ENCODE assay signal across 7 cellular contexts in the genomic region with DNA sequence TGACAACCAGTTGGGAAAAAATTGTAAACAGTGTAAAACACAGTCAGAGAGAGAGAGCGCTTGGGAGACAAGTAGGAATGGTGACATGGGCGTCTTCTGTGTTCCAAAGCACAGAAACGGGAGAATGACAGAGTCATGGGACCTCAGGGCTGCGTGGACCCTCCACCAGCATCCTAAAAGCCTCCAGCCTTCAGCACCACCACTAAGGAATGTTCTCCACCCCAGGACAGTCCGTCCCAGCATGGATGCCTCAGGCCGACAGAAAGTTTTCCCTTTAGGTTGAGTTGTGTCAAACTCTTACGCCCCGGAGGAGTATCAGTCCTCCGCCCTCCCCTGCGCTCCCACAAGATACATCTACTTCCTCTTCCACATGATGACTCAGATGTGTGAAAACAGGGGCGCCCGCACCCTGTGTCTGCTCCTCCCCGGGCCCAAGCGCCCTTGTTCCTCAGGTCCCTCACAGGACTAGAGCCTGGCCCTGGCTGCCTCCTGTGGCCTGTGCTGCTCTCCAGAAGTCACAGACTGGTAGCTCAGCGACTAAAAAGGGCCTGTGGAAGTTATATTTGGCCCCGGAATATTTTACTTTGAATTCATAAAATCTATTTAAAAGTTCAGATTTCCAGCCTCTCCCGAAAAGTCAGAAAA.
DNase-seq lines count a peak whose midpoint lies in the region; ATAC-seq and TF ChIP-seq lines count a peak whose summit lies in the region.

No MANE protein-coding gene starts in this region.

- no peaks in the 10 kb centered on the region for H3K36me3 Mint-ChIP-seq in activated CD4-positive, alpha-beta T cell treated with anti-CD3 and anti-CD28 coated beads for 36 hours (ENCODE audit: low read depth)

- CTCF ChIA-PET in activated CD4-positive, alpha-beta T cell treated with anti-CD3 and anti-CD28 coated beads for 36 hours (lab: Charles Lee) = interaction anchor here (0.6 kb wide), 1 partner anchor 62 kb away, joined by 3 read pairs; no protein-coding TSS in a partner anchor

- POLR2A ChIA-PET in activated CD4-positive, alpha-beta T cell treated with anti-CD3 and anti-CD28 coated beads for 36 hours (lab: Charles Lee) = no interaction called here

- no peak for TF ChIP-seq CTCF in epithelial cell of esophagus (IDR thresholded peaks at IDR 0.05; ENCODE audit: insufficient read depth, low read depth, low read length, missing control alignments)
- TF ChIP-seq CTCF in coronary artery (IDR thresholded peaks at IDR 0.05) = no peak

- intact Hi-C loops in activated CD4-positive, alpha-beta T cell treated with anti-CD3 and anti-CD28 coated beads for 36 hours (cut with DNase I, micrococcal nuclease) = no loop called here

- H3K4me3 ChIP-seq in epithelial cell of esophagus (ENCODE audit: low read length) = no peak overlapping the region
- H3K4me3 ChIP-seq in coronary artery = no peak overlapping the region

- no peak overlapping the region for H3K27ac ChIP-seq in coronary artery

- H3K27ac Mint-ChIP-seq in activated CD4-positive, alpha-beta T cell treated with anti-CD3 and anti-CD28 coated beads for 36 hours = no peak overlapping the region

- peaks cover 39% of the 10 kb centered on the region for H3K4me1 Mint-ChIP-seq in activated CD4-positive, alpha-beta T cell treated with anti-CD3 and anti-CD28 coated beads for 36 hours

- peak; percentile 55 for ATAC-seq in HG03108 (IDR thresholded peaks at IDR 0.05; ENCODE audit: unreplicated experiment)
- peak; percentile 89 for ATAC-seq in activated CD4-positive, alpha-beta T cell treated with anti-CD3 and anti-CD28 coated beads for 36 hours

- H3K4me3 Mint-ChIP-seq in activated CD4-positive, alpha-beta T cell treated with anti-CD3 and anti-CD28 coated beads for 36 hours = no peak overlapping the region

- no peaks in the 10 kb centered on the region for H3K9me3 Mint-ChIP-seq in activated CD4-positive, alpha-beta T cell treated with anti-CD3 and anti-CD28 coated beads for 36 hours (ENCODE audit: low read depth)

- peaks cover 31% of the 10 kb centered on the region for H3K27me3 Mint-ChIP-seq in activated CD4-positive, alpha-beta T cell treated with anti-CD3 and anti-CD28 coated beads for 36 hours

- peak; percentile 69 for DNase-seq in activated CD4-positive, alpha-beta T cell treated with anti-CD3 and anti-CD28 coated beads for 36 hours
- DNase-seq in epithelial cell of esophagus (ENCODE audit: low read depth) (peak; percentile 86), NCI-H1436 treated with DMSO at 0.1 percent for 48 hours (lab: John Stamatoyannopoulos, UW) (no peak), ecto neural progenitor cell (ENCODE audit: low spot score) (no peak), coronary artery (ENCODE audit: low spot score) (no peak)
- peak; percentile 14 to 30 for DNase-seq in stimulated activated CD4-positive, alpha-beta T cell treated with anti-CD3 and anti-CD28 coated beads, Interleukin-4, amount 100 ng/mL, for 48 hours (ENCODE audit: low read depth in 2 of 2)

Comparison
In these comparisons a context has a peak if more than half of its experiments do, and no peak if none do; other contexts are left out.
1. DNase-seq: peak in activated CD4-positive, alpha-beta T cell treated with anti-CD3 and anti-CD28 coated beads for 36 hours (single experiment), epithelial cell of esophagus (single experiment) and stimulated activated CD4-positive, alpha-beta T cell treated with anti-CD3 and anti-CD28 coated beads, Interleukin-4, amount 100 ng/mL, for 48 hours (2 of 2); none in NCI-H1436 treated with DMSO at 0.1 percent for 48 hours (single experiment), ecto neural progenitor cell (single experiment) and coronary artery (single experiment).